Comparison of ENCODE assay signal across 5 cellular contexts in the genomic region with DNA sequence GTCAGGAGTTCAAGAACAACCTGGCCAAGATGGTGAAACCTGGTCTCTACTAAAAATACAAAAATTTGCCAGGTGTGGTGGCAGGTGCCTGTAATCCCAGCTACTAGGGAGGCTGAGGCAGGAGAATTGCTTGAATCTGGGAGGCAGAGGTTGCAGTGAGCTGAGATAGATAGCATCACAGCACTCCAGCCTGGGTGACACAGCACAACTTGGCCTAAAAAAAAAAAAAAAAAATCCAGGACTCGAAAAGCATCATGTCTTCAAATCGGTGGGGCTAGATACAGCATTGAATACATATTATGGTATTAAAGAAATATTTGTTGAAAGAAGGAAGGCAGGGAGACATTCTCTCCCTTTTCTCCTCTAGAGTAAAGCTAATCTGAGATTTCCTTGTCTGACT. TPM values are rescaled to one million over a fixed set of nuclear protein-coding genes. Genes with fewer than 3 reads are reported as not detected.
"Had no signal": no experiment of that assay in that cellular context is flagged by ENCODE, and none has a peak within 500 bp of the region (broad histone marks: within the 10 kb centered on the region; RNA-seq: fewer than 3 reads in every experiment).

No MANE protein-coding gene starts in this region.

RNA-seq across cellular contexts. Expression of a gene that starts 10.1 kb away (rescaled TPM):
- total RNA-seq: Right ventricle myocardium superior had no signal

RNA-seq across cellular contexts. Expression of a gene that starts 40.7 kb away (rescaled TPM):
- total RNA-seq: HT1080, IMR-90, M059J, SJSA1 had no signal
- polyA plus RNA-seq: IMR-90 had no signal
